Comparison of ENCODE assay signal across 17 cellular contexts in genomic region chr6:17719323-17720041, GRCh38.
"Had no signal": no experiment of that assay in that cellular context is flagged by ENCODE, and none has a peak within 500 bp of the region (broad histone marks: within the 10 kb centered on the region; RNA-seq: fewer than 3 reads in every experiment).

No MANE protein-coding gene starts in this region.

- DNase-seq: activated CD4-positive, alpha-beta T cell treated with anti-CD3 and anti-CD28 coated beads for 4 hours; activated CD8-positive, alpha-beta memory T cell treated with anti-CD3 and anti-CD28 coated beads, Interleukin-2, amount 50 U/mL, for 4 hours; activated CD8-positive, alpha-beta T cell treated with anti-CD3 and anti-CD28 coated beads for 36 hours; activated gamma-delta T cell treated with Interleukin-2 at 50 U/mL for 16 hours; activated T-cell treated with anti-CD3 and anti-CD28 coated beads, Interleukin-2, amount 50 U/mL, for 72 hours; aorta; glutamatergic neuron; immature natural killer cell; left cardiac atrium; naive thymus-derived CD8-positive, alpha-beta T cell; posterior cingulate gyrus had no signal

- H3K27me3 ChIP-seq: right atrium auricular region, tibial nerve had no signal

- H3K27ac ChIP-seq: right atrium auricular region, tibial nerve, VCaP had no signal

- H3K36me3 Mint-ChIP-seq: immature natural killer cell; naive thymus-derived CD8-positive, alpha-beta T cell; stimulated activated effector memory CD8-positive, alpha-beta T cell treated with anti-CD3 and anti-CD28 coated beads, Interleukin-12 subunit alpha, Interleukin-12 subunit beta, amount 100 ng/mL, for 72 hours had no signal

- H3K36me3 ChIP-seq: right atrium auricular region, tibial nerve had no signal

- ATAC-seq: activated CD8-positive, alpha-beta T cell treated with anti-CD3 and anti-CD28 coated beads for 36 hours; activated T-cell treated with anti-CD3 and anti-CD28 coated beads, Interleukin-2, amount 50 U/mL, for 72 hours; left cardiac atrium; naive thymus-derived CD8-positive, alpha-beta T cell; stimulated activated effector memory CD8-positive, alpha-beta T cell treated with anti-CD3 and anti-CD28 coated beads, Interleukin-12 subunit alpha, Interleukin-12 subunit beta, amount 100 ng/mL, for 72 hours had no signal

- FAIRE-seq: bronchial epithelial cell had no signal

- H3K9me3 Mint-ChIP-seq: activated CD8-positive, alpha-beta T cell treated with anti-CD3 and anti-CD28 coated beads for 36 hours; activated T-cell treated with anti-CD3 and anti-CD28 coated beads, Interleukin-2, amount 50 U/mL, for 72 hours; immature natural killer cell; naive thymus-derived CD8-positive, alpha-beta T cell had no signal

- H3K9me3 ChIP-seq: right atrium auricular region, tibial nerve had no signal

- H3K4me2 ChIP-seq: smooth muscle cell had no signal

- H3K4me3 Mint-ChIP-seq: activated CD8-positive, alpha-beta T cell treated with anti-CD3 and anti-CD28 coated beads for 36 hours; activated T-cell treated with anti-CD3 and anti-CD28 coated beads, Interleukin-2, amount 50 U/mL, for 72 hours; immature natural killer cell; naive thymus-derived CD8-positive, alpha-beta T cell; stimulated activated effector memory CD8-positive, alpha-beta T cell treated with anti-CD3 and anti-CD28 coated beads, Interleukin-12 subunit alpha, Interleukin-12 subunit beta, amount 100 ng/mL, for 72 hours had no signal

- H3K27ac Mint-ChIP-seq: activated CD8-positive, alpha-beta T cell treated with anti-CD3 and anti-CD28 coated beads for 36 hours; activated T-cell treated with anti-CD3 and anti-CD28 coated beads, Interleukin-2, amount 50 U/mL, for 72 hours; immature natural killer cell; naive thymus-derived CD8-positive, alpha-beta T cell; stimulated activated effector memory CD8-positive, alpha-beta T cell treated with anti-CD3 and anti-CD28 coated beads, Interleukin-12 subunit alpha, Interleukin-12 subunit beta, amount 100 ng/mL, for 72 hours had no signal

- H3K4me3 ChIP-seq: right atrium auricular region, smooth muscle cell, tibial nerve had no signal

- H3K4me1 ChIP-seq: right atrium auricular region, tibial nerve had no signal
